35 cellular contexts compared by ENCODE assay signal in the genomic region with DNA sequence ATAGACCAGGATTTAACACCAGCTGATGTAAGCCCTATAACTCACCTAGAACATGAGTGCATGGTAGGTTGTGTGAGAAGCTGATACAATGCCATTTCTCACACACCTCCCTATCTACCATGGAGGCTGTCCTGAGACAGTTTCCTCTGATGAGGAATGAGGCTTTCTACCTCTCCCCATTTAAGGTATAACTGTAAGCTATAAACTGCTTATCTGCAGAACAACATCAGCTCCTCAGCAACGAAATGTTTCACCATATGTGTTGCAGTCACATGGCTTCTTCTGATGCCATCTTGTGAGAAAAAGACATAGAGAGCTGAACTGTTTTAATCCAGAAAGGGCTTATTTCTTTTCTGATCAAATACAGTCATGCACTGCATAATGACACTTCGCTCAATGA.
"Had no signal": no experiment of that assay in that cellular context is flagged by ENCODE, and none has a peak within 500 bp of the region (broad histone marks: within the 10 kb centered on the region; RNA-seq: fewer than 3 reads in every experiment).

No MANE protein-coding gene starts in this region.

- H3K4me1 ChIP-seq: adrenal gland, ascending aorta had no signal

- ATAC-seq: activated CD8-positive, alpha-beta T cell treated with anti-CD3 and anti-CD28 coated beads for 36 hours; activated naive CD4-positive, alpha-beta T cell treated with anti-CD3 and anti-CD28 coated beads, Interleukin-2, amount 50 U/mL, for 72 hours; activated T-cell treated with anti-CD3 and anti-CD28 coated beads, Interleukin-2, amount 50 U/mL, for 4 hours; activated T-cell treated with anti-CD3 and anti-CD28 coated beads, Interleukin-2, amount 50 U/mL, for 72 hours; activated T-helper 17 cell treated with anti-CD3 and anti-CD28 coated beads, Interleukin-2, amount 50 U/mL, for 72 hours had no signal

- H3K4me3 Mint-ChIP-seq: activated B cell treated with CpG ODN at 0.5 μM for 24 hours; activated CD4-positive, alpha-beta memory T cell treated with anti-CD3 and anti-CD28 coated beads for 36 hours; activated CD4-positive, alpha-beta T cell treated with anti-CD3 and anti-CD28 coated beads, Interleukin-2, amount 10 ng/mL, durations not matched to agents 24 days and 14 days; activated CD8-positive, alpha-beta T cell treated with anti-CD3 and anti-CD28 coated beads for 36 hours; activated naive CD4-positive, alpha-beta T cell treated with anti-CD3 and anti-CD28 coated beads for 36 hours; activated naive CD8-positive, alpha-beta T cell treated with anti-CD3 and anti-CD28 coated beads for 36 hours; activated T-cell treated with anti-CD3 and anti-CD28 coated beads, Interleukin-2, amount 50 U/mL, for 4 hours; activated T-cell treated with anti-CD3 and anti-CD28 coated beads, Interleukin-2, amount 50 U/mL, for 72 hours; activated T-helper 1 cell treated with anti-CD3 and anti-CD28 coated beads, Interleukin-12 subunit alpha, Interleukin-12 subunit beta, Interleukin-2, Interleukin-4 antibody, amounts not matched to agents 30 ng/mL and 10 ng/mL and 1 ng/mL, durations not matched to agents 14 hours and 24 hours and 36 hours; activated T-helper 17 cell treated with anti-CD3 and anti-CD28 coated beads, Interleukin-2, amount 50 U/mL, for 72 hours; brain; T-helper 1 cell treated with Interleukin-12 subunit alpha and Interleukin-12 subunit beta and Interleukin-4 antibody, amounts not matched to agents 30 μg/mL and 1 μg/mL, for 36 hours; T-helper 2 cell treated with Interferon-gamma antibody and Interleukin-4, amounts not matched to agents 5 μg/mL and 100 μg/mL, for 36 hours had no signal

- H3K4me1 Mint-ChIP-seq: activated CD4-positive, alpha-beta T cell treated with anti-CD3 and anti-CD28 coated beads, Interleukin-2, amount 10 ng/mL, durations not matched to agents 24 days and 14 days; activated naive CD8-positive, alpha-beta T cell treated with anti-CD3 and anti-CD28 coated beads for 36 hours; activated T-helper 17 cell treated with anti-CD3 and anti-CD28 coated beads, Interleukin-2, amount 50 U/mL, for 72 hours; brain had no signal

- H3K27ac Mint-ChIP-seq: activated B cell treated with CpG ODN at 0.5 μM for 24 hours; activated CD4-positive, alpha-beta memory T cell treated with anti-CD3 and anti-CD28 coated beads for 36 hours; activated CD4-positive, alpha-beta T cell treated with anti-CD3 and anti-CD28 coated beads, Interleukin-2, amount 10 ng/mL, durations not matched to agents 24 days and 14 days; activated CD8-positive, alpha-beta T cell treated with anti-CD3 and anti-CD28 coated beads for 36 hours; activated naive CD4-positive, alpha-beta T cell treated with anti-CD3 and anti-CD28 coated beads for 36 hours; activated naive CD4-positive, alpha-beta T cell treated with anti-CD3 and anti-CD28 coated beads, Interleukin-2, amount 50 U/mL, for 72 hours; activated naive CD8-positive, alpha-beta T cell treated with anti-CD3 and anti-CD28 coated beads for 36 hours; activated T-cell treated with anti-CD3 and anti-CD28 coated beads, Interleukin-2, amount 50 U/mL, for 72 hours; activated T-helper 1 cell treated with anti-CD3 and anti-CD28 coated beads, Interleukin-12 subunit alpha, Interleukin-12 subunit beta, Interleukin-2, Interleukin-4 antibody, amounts not matched to agents 30 ng/mL and 10 ng/mL and 1 ng/mL, durations not matched to agents 14 hours and 24 hours and 36 hours; activated T-helper 17 cell treated with anti-CD3 and anti-CD28 coated beads, Interleukin-2, amount 50 U/mL, for 72 hours; brain; T-helper 1 cell treated with Interleukin-12 subunit alpha and Interleukin-12 subunit beta and Interleukin-4 antibody, amounts not matched to agents 30 μg/mL and 1 μg/mL, for 36 hours; T-helper 2 cell treated with Interferon-gamma antibody and Interleukin-4, amounts not matched to agents 5 μg/mL and 100 μg/mL, for 36 hours had no signal

- H3K9me3 ChIP-seq: adrenal gland, ascending aorta had no signal

- FAIRE-seq: TTC549 had no signal

- H3K9me3 Mint-ChIP-seq: activated B cell treated with CpG ODN at 0.5 μM for 24 hours; activated CD4-positive, alpha-beta memory T cell treated with anti-CD3 and anti-CD28 coated beads for 36 hours; activated CD4-positive, alpha-beta T cell treated with anti-CD3 and anti-CD28 coated beads, Interleukin-2, amount 10 ng/mL, durations not matched to agents 24 days and 14 days; activated CD8-positive, alpha-beta T cell treated with anti-CD3 and anti-CD28 coated beads for 36 hours; activated naive CD4-positive, alpha-beta T cell treated with anti-CD3 and anti-CD28 coated beads for 36 hours; activated naive CD4-positive, alpha-beta T cell treated with anti-CD3 and anti-CD28 coated beads, Interleukin-2, amount 50 U/mL, for 72 hours; activated naive CD8-positive, alpha-beta T cell treated with anti-CD3 and anti-CD28 coated beads for 36 hours; activated T-cell treated with anti-CD3 and anti-CD28 coated beads, Interleukin-2, amount 50 U/mL, for 4 hours; activated T-cell treated with anti-CD3 and anti-CD28 coated beads, Interleukin-2, amount 50 U/mL, for 72 hours; activated T-helper 1 cell treated with anti-CD3 and anti-CD28 coated beads, Interleukin-12 subunit alpha, Interleukin-12 subunit beta, Interleukin-2, Interleukin-4 antibody, amounts not matched to agents 30 ng/mL and 10 ng/mL and 1 ng/mL, durations not matched to agents 14 hours and 24 hours and 36 hours; activated T-helper 17 cell treated with anti-CD3 and anti-CD28 coated beads, Interleukin-2, amount 50 U/mL, for 72 hours; brain; T-helper 1 cell treated with Interleukin-12 subunit alpha and Interleukin-12 subunit beta and Interleukin-4 antibody, amounts not matched to agents 30 μg/mL and 1 μg/mL, for 36 hours; T-helper 2 cell treated with Interferon-gamma antibody and Interleukin-4, amounts not matched to agents 5 μg/mL and 100 μg/mL, for 36 hours had no signal

- H3K27me3 Mint-ChIP-seq: activated B cell treated with CpG ODN at 0.5 μM for 24 hours; activated CD4-positive, alpha-beta memory T cell treated with anti-CD3 and anti-CD28 coated beads for 36 hours; activated CD4-positive, alpha-beta T cell treated with anti-CD3 and anti-CD28 coated beads, Interleukin-2, amount 10 ng/mL, durations not matched to agents 24 days and 14 days; activated CD8-positive, alpha-beta T cell treated with anti-CD3 and anti-CD28 coated beads for 36 hours; activated naive CD8-positive, alpha-beta T cell treated with anti-CD3 and anti-CD28 coated beads for 36 hours; activated T-helper 17 cell treated with anti-CD3 and anti-CD28 coated beads, Interleukin-2, amount 50 U/mL, for 72 hours; brain had no signal

- H3K4me3 ChIP-seq: adrenal gland, ascending aorta had no signal

- H3K27ac ChIP-seq: adrenal gland, ascending aorta, VCaP had no signal

- DNase-seq: activated B cell treated with CpG ODN at 0.5 μM for 24 hours; activated CD4-positive, alpha-beta memory T cell treated with anti-CD3 and anti-CD28 coated beads for 36 hours; activated CD4-positive, alpha-beta T cell treated with anti-CD3 and anti-CD28 coated beads for 4 hours; activated CD4-positive, alpha-beta T cell treated with anti-CD3 and anti-CD28 coated beads, Interleukin-2, amount 10 ng/mL, durations not matched to agents 24 days and 14 days; activated CD4-positive, alpha-beta T cell treated with anti-CD3 and anti-CD28 coated beads, Interleukin-2, amount 50 U/mL, for 1 hour; activated CD4-positive, alpha-beta T cell treated with anti-CD3 and anti-CD28 coated beads, Interleukin-2, amount 50 U/mL, for 4 hours; activated CD4-positive, CD25-positive, alpha-beta regulatory T cell treated with anti-CD3 and anti-CD28 coated beads, Interleukin-2, amount 50 U/mL, for 72 hours; activated CD8-positive, alpha-beta memory T cell treated with anti-CD3 and anti-CD28 coated beads, Interleukin-2, amount 50 U/mL, for 4 hours; activated CD8-positive, alpha-beta T cell treated with anti-CD3 and anti-CD28 coated beads for 36 hours; activated effector memory CD4-positive, alpha-beta T cell treated with anti-CD3 and anti-CD28 coated beads, Interleukin-2, amount 50 U/mL, for 16 hours; activated gamma-delta T cell treated with Interleukin-2 at 50 U/mL for 16 hours; activated naive CD4-positive, alpha-beta T cell; activated naive CD4-positive, alpha-beta T cell treated with anti-CD3 and anti-CD28 coated beads for 36 hours; activated naive CD4-positive, alpha-beta T cell treated with anti-CD3 and anti-CD28 coated beads, Interleukin-2, amount 50 U/mL, for 16 hours; activated naive CD8-positive, alpha-beta T cell treated with anti-CD3 and anti-CD28 coated beads for 36 hours; activated T-cell treated with anti-CD3 and anti-CD28 coated beads for 4 hours; activated T-cell treated with anti-CD3 and anti-CD28 coated beads, Interleukin-2, amount 50 U/mL, for 1 hour; activated T-cell treated with anti-CD3 and anti-CD28 coated beads, Interleukin-2, amount 50 U/mL, for 4 hours; activated T-cell treated with anti-CD3 and anti-CD28 coated beads, Interleukin-2, amount 50 U/mL, for 72 hours; adrenal gland; amygdala; anterior cingulate cortex; central memory CD4-positive, alpha-beta T cell; T-helper 1 cell; T-helper 2 cell; T-helper 9 cell had no signal

- H3K27me3 ChIP-seq: adrenal gland, ascending aorta had no signal
